ENCODE assay signal across 27 cellular contexts in the genomic region with DNA sequence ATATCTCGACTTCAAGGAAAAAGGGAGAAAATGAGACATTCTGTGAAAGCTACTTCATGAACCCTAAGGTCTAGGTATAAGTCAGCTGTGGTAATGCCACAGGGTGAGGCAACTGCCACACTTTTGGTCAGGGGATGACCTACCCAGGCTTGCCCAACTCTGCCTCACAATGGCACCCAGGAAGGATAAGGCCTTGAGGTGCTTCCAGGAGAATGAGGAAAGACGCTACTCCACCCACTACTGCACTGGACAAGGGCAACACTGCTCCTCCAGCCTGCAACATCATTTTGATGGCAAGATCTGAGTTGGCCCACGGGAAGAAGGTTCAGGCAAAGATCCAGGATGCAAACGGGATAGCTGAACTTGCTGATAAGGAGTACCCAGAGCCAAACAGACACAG. TPM values are rescaled to one million over a fixed set of nuclear protein-coding genes. Genes with fewer than 3 reads are reported as not detected.
DNase-seq lines count a peak whose midpoint lies in the region; ATAC-seq, FAIRE-seq and TF ChIP-seq lines count a peak whose summit lies in the region.
"Had no signal": no experiment of that assay in that cellular context is flagged by ENCODE, and none has a peak within 500 bp of the region (broad histone marks: within the 10 kb centered on the region; RNA-seq: fewer than 3 reads in every experiment).

No MANE protein-coding gene starts in this region.

- peaks cover 34 to 53% of the 10 kb centered on the region in 2 donors for H3K36me3 Mint-ChIP-seq in stimulated activated naive B cell treated with anti-CD40 and anti-IgM and Interleukin-4, amounts not matched to agents 10 μg/mL and 1 μg/mL and 100 μg/mL, for 72 hours

- no TSS peak for BruUV-seq in HepG2 (replicated peaks; lab: Mats Ljungman, UMichigan)

- DNase-seq in right lobe of liver (no peak), HepG2 (ENCODE audit: low spot score) (no peak), H1 (ENCODE audit: low read depth in 1 of 2, low spot score in 2 of 2) (no peak), psoas muscle (no peak), esophagus muscularis mucosa (ENCODE audit: extremely low spot score) (no peak), SHP77 treated with DMSO at 0.1 percent for 48 hours (lab: John Stamatoyannopoulos, UW) (no peak)
- DNase-seq in stimulated activated naive B cell treated with anti-CD40 and anti-IgM and Interleukin-4, amounts not matched to agents 10 μg/mL and 1 μg/mL and 100 μg/mL, for 72 hours, result no peak
- DNase-seq: 8988T; ACHN; AML-193; BE2C; CD4-positive, alpha-beta T cell; CD8-positive, alpha-beta memory T cell; DMS 273 treated with DMSO at 0.1 percent for 48 hours; DMS79; EL; GDM1; H7; HCEC 1CT had no signal

- FAIRE-seq in HepG2 (lab: Jason Lieb, UNC) (no peak), H1 (lab: Jason Lieb, UNC) (no peak)
- FAIRE-seq: A549, D721Med, GM12878, GM19239 had no signal

- intact Hi-C loops in right lobe of liver (cut with DNase I), result no loop called here
- intact Hi-C loops in HepG2 (cut with micrococcal nuclease; ENCODE audit: unreplicated experiment), result no loop called here
- intact Hi-C loops in psoas muscle (cut with DNase I), result no loop called here
- intact Hi-C loops in esophagus muscularis mucosa (cut with DNase I), result no loop called here

- H3K18ac ChIP-seq in H1 (ENCODE audit: extremely low read depth, low read length), result no peak overlapping the region

- no peaks in the 10 kb centered on the region for H3K79me1 ChIP-seq in H1 (ENCODE audit: low read depth, low read length)

- TF ChIP-seq POLR2A in right lobe of liver (IDR thresholded peaks at IDR 0.05) (no peak), HepG2 (IDR thresholded peaks at IDR 0.05; ENCODE audit: insufficient read depth in 1 of 2, low read depth in 2 of 2, low read length in 2 of 2) (no peak), H1 (IDR thresholded peaks at IDR 0.05; ENCODE audit: control extremely low read depth in 1 of 2, low read depth in 2 of 2, low read length in 2 of 2) (no peak), esophagus muscularis mucosa (IDR thresholded peaks at IDR 0.05; ENCODE audit: low read depth) (no peak)

- no peak overlapping the region for H3K23ac ChIP-seq in H1 (ENCODE audit: insufficient read length)

- no peak overlapping the region for H4K5ac ChIP-seq in H1 (ENCODE audit: insufficient read length, low read depth, low read length)

- H2AK5ac ChIP-seq in H1 (ENCODE audit: low read depth, low read length), result no peak overlapping the region

- 0 out of 2 replicates have a peak overlapping the region, but pooled peaks have one; percentile 8 for H2BK5ac ChIP-seq in H1 (ENCODE audit: low read depth, low read length)

- H3K4me1 Mint-ChIP-seq in stimulated activated naive B cell treated with anti-CD40 and anti-IgM and Interleukin-4, amounts not matched to agents 10 μg/mL and 1 μg/mL and 100 μg/mL, for 72 hours, result peaks cover 0 to 11% of the 10 kb centered on the region in 2 donors
- H3K4me1 Mint-ChIP-seq: CD14-positive monocyte, GM23338 had no signal

- H3K14ac ChIP-seq in H1 (ENCODE audit: insufficient read length), result no peak overlapping the region

- CTCF ChIA-PET in HepG2 (lab: Yijun Ruan, JAX; ENCODE audit: low intra/inter-chr PET ratio, low total read pairs), result no interaction called here
- CTCF ChIA-PET in H1 (lab: Charles Lee; ENCODE audit: partially characterized antibody), result interaction anchor here (0.9 kb wide), 1 partner anchor 44 kb away, joined by 3 read pairs; no protein-coding TSS in a partner anchor

- peaks cover 0 to 35% (median 7%) of the 10 kb centered on the region in 4 donors for H3K36me3 ChIP-seq in right lobe of liver
- H3K36me3 ChIP-seq in HepG2 (replicated peaks in 1 of 2; ENCODE audit: control insufficient read depth in 1 of 2, insufficient read depth in 2 of 2, low read length in 2 of 2), result peaks cover 18 to 56% of the 10 kb centered on the region in 2 experiments
- peaks cover 0 to 16% (median 0%) of the 10 kb centered on the region in 4 experiments; a peak in 3 of 8 replicates for H3K36me3 ChIP-seq in H1 (ENCODE audit: control insufficient read depth in 2 of 4, insufficient read depth in 4 of 4, low read length in 3 of 4)
- peaks cover 6 to 38% of the 10 kb centered on the region in 2 donors for H3K36me3 ChIP-seq in psoas muscle (ENCODE audit: insufficient read depth in 1 of 2, low read depth in 1 of 2)
- peaks cover 37 to 73% (median 67%) of the 10 kb centered on the region in 4 donors for H3K36me3 ChIP-seq in esophagus muscularis mucosa

- H3K4me3 ChIP-seq in right lobe of liver, result no peak overlapping the region
- no peak overlapping the region for H3K4me3 ChIP-seq in HepG2 (replicated peaks in 1 of 3; ENCODE audit: insufficient read depth in 1 of 3, low read depth in 2 of 3, low read length in 3 of 3)
- no peak overlapping the region for H3K4me3 ChIP-seq in H1 (ENCODE audit: extremely low read depth in 1 of 4, insufficient read depth in 2 of 4, low read depth in 3 of 4, low read length in 4 of 4)
- no peak overlapping the region for H3K4me3 ChIP-seq in psoas muscle
- no peak overlapping the region for H3K4me3 ChIP-seq in esophagus muscularis mucosa
- H3K4me3 ChIP-seq: A549; BLaER1 treated with 17β-estradiol and CSF1 and Interleukin-3, amounts not matched to agents 10 nM and 100 nM; GM12878; GM23338 had no signal

- H3K27ac Mint-ChIP-seq in stimulated activated naive B cell treated with anti-CD40 and anti-IgM and Interleukin-4, amounts not matched to agents 10 μg/mL and 1 μg/mL and 100 μg/mL, for 72 hours, result peak overlapping the region; percentile 9
- H3K27ac Mint-ChIP-seq: CD4-positive, alpha-beta T cell; GM23338 had no signal

- no peak overlapping the region for H3K9ac ChIP-seq in HepG2 (ENCODE audit: insufficient read depth, low read depth, low read length)
- no peak overlapping the region for H3K9ac ChIP-seq in H1 (replicated peaks in 1 of 4; ENCODE audit: extremely low read depth in 1 of 4, low read depth in 3 of 4, low read length in 3 of 4)
- H3K9ac ChIP-seq: BLaER1 treated with 17β-estradiol and CSF1 and Interleukin-3, amounts not matched to agents 10 nM and 100 nM had no signal

- no peak overlapping the region for H2AFZ ChIP-seq in HepG2 (ENCODE audit: low read length)
- no peak overlapping the region for H2AFZ ChIP-seq in H1 (ENCODE audit: low read length)
- H2AFZ ChIP-seq: GM23338 had no signal

- H3K4me1 ChIP-seq in right lobe of liver, result no peaks in the 10 kb centered on the region
- H3K4me1 ChIP-seq in HepG2 (ENCODE audit: insufficient read depth, low read length), result no peaks in the 10 kb centered on the region
- H3K4me1 ChIP-seq in H1 (replicated peaks in 1 of 4; ENCODE audit: control insufficient read depth in 3 of 4, insufficient read depth in 4 of 4, low read length in 3 of 4), result no peaks in the 10 kb centered on the region
- peaks cover 2% of the 10 kb centered on the region for H3K4me1 ChIP-seq in psoas muscle
- H3K4me1 ChIP-seq in esophagus muscularis mucosa, result no peaks in the 10 kb centered on the region
- H3K4me1 ChIP-seq: A549; BE2C; BLaER1 treated with 17β-estradiol and CSF1 and Interleukin-3, amounts not matched to agents 10 nM and 100 nM had no signal

- POLR2A ChIA-PET in HepG2 (lab: Yijun Ruan, JAX), result no interaction called here
- POLR2A ChIA-PET in H1 (lab: Charles Lee; ENCODE audit: partially characterized antibody), result interaction anchor here (1.9 kb wide), 1 partner anchor 10 kb away, joined by 5 read pairs; no protein-coding TSS in a partner anchor

- TF ChIP-seq CTCF in right lobe of liver (IDR thresholded peaks at IDR 0.05) (no peak), HepG2 (CRISPR knock-in tag; IDR thresholded peaks at IDR 0.05) (no peak), H1 (IDR thresholded peaks at IDR 0.05; ENCODE audit: control extremely low read depth in 1 of 3, insufficient read depth in 1 of 3, low read depth in 1 of 3, low read length in 3 of 3) (no peak), psoas muscle (IDR thresholded peaks at IDR 0.05) (no peak), esophagus muscularis mucosa (IDR thresholded peaks at IDR 0.05) (no peak)

- no peak overlapping the region for H4K91ac ChIP-seq in H1 (replicated peaks; ENCODE audit: insufficient read length, low read length)

- no peaks in the 10 kb centered on the region for H3K23me2 ChIP-seq in H1 (ENCODE audit: low read depth, low read length)

- TF ChIP-seq EP300 in HepG2 (IDR thresholded peaks at IDR 0.05; ENCODE audit: low read depth in 2 of 2, low read length in 2 of 2) (no peak), HepG2 (CRISPR knock-in tag; IDR thresholded peaks at IDR 0.05; ENCODE audit: borderline replicate concordance) (no peak), H1 (IDR thresholded peaks at IDR 0.05; ENCODE audit: borderline replicate concordance in 1 of 2, low read depth in 2 of 2, low read length in 2 of 2) (no peak), esophagus muscularis mucosa (IDR thresholded peaks at IDR 0.05) (no peak)

- no peaks in the 10 kb centered on the region for H3K79me2 ChIP-seq in HepG2 (ENCODE audit: insufficient read depth, low read length)
- no peaks in the 10 kb centered on the region for H3K79me2 ChIP-seq in H1 (ENCODE audit: control insufficient read depth in 1 of 2, insufficient read depth in 2 of 2, low read length in 2 of 2)

- no peaks in the 10 kb centered on the region for H3K9me3 Mint-ChIP-seq in stimulated activated naive B cell treated with anti-CD40 and anti-IgM and Interleukin-4, amounts not matched to agents 10 μg/mL and 1 μg/mL and 100 μg/mL, for 72 hours
- H3K9me3 Mint-ChIP-seq: CD14-positive monocyte; CD4-positive, alpha-beta T cell; CD8-positive, alpha-beta memory T cell; GM23338 had no signal

- no peak overlapping the region for H2BK15ac ChIP-seq in H1 (ENCODE audit: low read length)

- H4K20me1 ChIP-seq in HepG2 (ENCODE audit: insufficient read depth, low read length), result no peaks in the 10 kb centered on the region
- peaks cover 0 to 2% of the 10 kb centered on the region in 2 experiments for H4K20me1 ChIP-seq in H1 (replicated peaks in 1 of 2; ENCODE audit: control insufficient read depth in 1 of 2, insufficient read depth in 2 of 2, low read length in 2 of 2)

- no peak overlapping the region for H3K56ac ChIP-seq in H1 (replicated peaks; ENCODE audit: insufficient read length, low read depth, low read length)

- no peak overlapping the region for H3K4ac ChIP-seq in H1 (replicated peaks; ENCODE audit: insufficient read length, low read depth, low read length)

- no peak overlapping the region for H3K4me2 ChIP-seq in HepG2 (ENCODE audit: low read depth, low read length)
- H3K4me2 ChIP-seq in H1 (ENCODE audit: insufficient read depth in 1 of 2, low read depth in 2 of 2, low read length in 2 of 2), result no peak overlapping the region
- H3K4me2 ChIP-seq: A549; BLaER1 treated with 17β-estradiol and CSF1 and Interleukin-3, amounts not matched to agents 10 nM and 100 nM; GM23338 had no signal

- no peaks in the 10 kb centered on the region for H3K27me3 ChIP-seq in right lobe of liver
- H3K27me3 ChIP-seq in HepG2 (ENCODE audit: control insufficient read depth in 1 of 2, insufficient read depth in 2 of 2, low read length in 2 of 2), result no peaks in the 10 kb centered on the region
- no peaks in the 10 kb centered on the region for H3K27me3 ChIP-seq in H1 (replicated peaks in 1 of 4; ENCODE audit: control insufficient read depth in 3 of 4, extremely low read depth in 1 of 4, insufficient read depth in 3 of 4, low read length in 3 of 4)
- H3K27me3 ChIP-seq in psoas muscle (ENCODE audit: insufficient read depth in 3 of 3, low read length in 2 of 3), result no peaks in the 10 kb centered on the region
- H3K27me3 ChIP-seq in esophagus muscularis mucosa, result no peaks in the 10 kb centered on the region
- H3K27me3 ChIP-seq: BE2C; BLaER1 treated with 17β-estradiol and CSF1 and Interleukin-3, amounts not matched to agents 10 nM and 100 nM had no signal

- ATAC-seq in right lobe of liver, result peak in 3 of 4 donors; percentile 20 to 68 (median 28)
- ATAC-seq in HepG2, result no peak
- peak; percentile 33 to 86 (median 67) for ATAC-seq in psoas muscle
- no peak for ATAC-seq in stimulated activated naive B cell treated with anti-CD40 and anti-IgM and Interleukin-4, amounts not matched to agents 10 μg/mL and 1 μg/mL and 100 μg/mL, for 72 hours (replicated peaks)
- no peak for ATAC-seq in HG03460 (IDR thresholded peaks at IDR 0.05; ENCODE audit: unreplicated experiment)
- ATAC-seq: A549, GM12878, GM23338 had no signal

- no peak overlapping the region for H2BK120ac ChIP-seq in H1 (replicated peaks; ENCODE audit: low read depth, low read length)

- no peak for TF ChIP-seq RAD21 in HepG2 (CRISPR knock-in tag; IDR thresholded peaks at IDR 0.05)
- no peak for TF ChIP-seq RAD21 in H1 (IDR thresholded peaks at IDR 0.05 in 1 of 2, conservative IDR thresholded peaks at IDR 0.05 in 1 of 2; ENCODE audit: low read depth in 2 of 2, low read length in 2 of 2)

- 60% methylated on average over 1 of the region's 4 CpGs for WGBS in right lobe of liver (ENCODE audit: insufficient coverage, low coverage, low lambda C conversion rate, missing lambda C conversion rate)
- 94% methylated on average over 4 of the region's 4 CpGs for WGBS in HepG2 (ENCODE audit: low lambda C conversion rate)
- WGBS in H1 (ENCODE audit: extremely low coverage in 1 of 2, insufficient coverage in 1 of 2, insufficient read length in 1 of 2, insufficient replicate concordance in 2 of 2, low coverage in 1 of 2, low lambda C conversion rate in 2 of 2, missing lambda C conversion rate in 1 of 2), 2 experiments, result 91% methylated on average over 4 of the region's 4 CpGs; no CpG with 5 or more reads in 1 of the 2 experiments
- WGBS in psoas muscle, 3 donors, result 71 to 82% (median 80%) methylated on average over 4 of the region's 4 CpGs
- WGBS in esophagus muscularis mucosa, result 90% methylated on average over 3 of the region's 4 CpGs

- no peak overlapping the region for H2BK20ac ChIP-seq in H1 (ENCODE audit: low read length)

- in situ Hi-C loops in HepG2 (cut with HindIII; ENCODE audit: extremely low pct_ligation_motif_present, low pct_unique_long_range_greater_than_20kb), result no loop called here

- H4K8ac ChIP-seq in H1 (ENCODE audit: extremely low read depth, insufficient read depth, low read length), result peak overlapping the region; percentile 11; the same call in 1 of the 2 replicates

- H3K9me3 ChIP-seq in right lobe of liver (no peaks in the 10 kb centered on the region), HepG2 (ENCODE audit: low read length) (no peaks in the 10 kb centered on the region), H1 (ENCODE audit: insufficient read depth in 2 of 2, low read depth in 1 of 2, low read length in 1 of 2) (no peaks in the 10 kb centered on the region), psoas muscle (no peaks in the 10 kb centered on the region), esophagus muscularis mucosa (no peaks in the 10 kb centered on the region)
- H3K9me3 ChIP-seq: A549; BE2C; BLaER1 treated with 17β-estradiol and CSF1 and Interleukin-3, amounts not matched to agents 10 nM and 100 nM had no signal

- no peaks in the 10 kb centered on the region for H3K27me3 Mint-ChIP-seq in stimulated activated naive B cell treated with anti-CD40 and anti-IgM and Interleukin-4, amounts not matched to agents 10 μg/mL and 1 μg/mL and 100 μg/mL, for 72 hours
- H3K27me3 Mint-ChIP-seq: CD4-positive, alpha-beta T cell; CD8-positive, alpha-beta memory T cell had no signal

- H3K27ac ChIP-seq in right lobe of liver, result no peak overlapping the region
- no peak overlapping the region for H3K27ac ChIP-seq in HepG2 (ENCODE audit: extremely low read length, insufficient read depth, low read length)
- no peak overlapping the region for H3K27ac ChIP-seq in H1 (ENCODE audit: low read depth, low read length)
- no peak overlapping the region for H3K27ac ChIP-seq in psoas muscle
- no peak overlapping the region for H3K27ac ChIP-seq in esophagus muscularis mucosa (replicated peaks in 1 of 4)
- H3K27ac ChIP-seq: A549; BLaER1 treated with 17β-estradiol and CSF1 and Interleukin-3, amounts not matched to agents 10 nM and 100 nM had no signal

- H3K4me3 Mint-ChIP-seq in stimulated activated naive B cell treated with anti-CD40 and anti-IgM and Interleukin-4, amounts not matched to agents 10 μg/mL and 1 μg/mL and 100 μg/mL, for 72 hours, result no peak overlapping the region
- H3K4me3 Mint-ChIP-seq: CD14-positive monocyte; CD4-positive, alpha-beta T cell; CD8-positive, alpha-beta memory T cell; GM23338 had no signal

- no peak overlapping the region for H2BK12ac ChIP-seq in H1 (ENCODE audit: low read depth, low read length)

RNA-seq across cellular contexts. Expression of a gene that starts 22.0 kb away (rescaled TPM):
- total RNA-seq in right lobe of liver, result 10 to 100 TPM; 19.7 to 39.7 (median 24.6) TPM
- total RNA-seq in HepG2 (2016; rRNA removed; fragmentation: Illumina TruSeq; extraction: Trizol), result 17.2 and 17.6 TPM in 2 replicates
- total RNA-seq in HepG2 (2016; cell fraction: cytosol; rRNA removed; fragmentation: Illumina TruSeq; extraction: Trizol; ENCODE audit: low read depth), result 5.6 and 6.5 TPM in 2 replicates
- total RNA-seq in HepG2 (2016; cell fraction: insoluble cytoplasmic fraction; rRNA removed; fragmentation: Illumina TruSeq; extraction: Trizol), result 15.5 and 19.1 TPM in 2 replicates
- total RNA-seq in HepG2 (2016; cell fraction: membrane; rRNA removed; fragmentation: Illumina TruSeq; extraction: Trizol), result 13.6 and 15.8 TPM in 2 replicates
- total RNA-seq in HepG2 (2016; cell fraction: nucleus; rRNA removed; fragmentation: Illumina TruSeq; extraction: Trizol), result 9.0 and 12.8 TPM in 2 replicates
- polyA plus RNA-seq in HepG2 (2011; rRNA removed), result 11.1 and 12.8 TPM in 2 replicates
- polyA plus RNA-seq in HepG2 (2011; cell fraction: cytosol; rRNA removed), result 11.1 and 12.3 TPM in 2 replicates
- 8.1 and 9.3 TPM in 2 replicates for polyA plus RNA-seq in HepG2 (2011; cell fraction: nucleus; rRNA removed)
- 7.0 and 7.9 TPM in 2 replicates for polyA plus RNA-seq in HepG2 (2012)
- 2.9 and 5.2 TPM in 2 replicates for polyA plus RNA-seq in HepG2 (2016; cell fraction: cytosol; fragmentation: Illumina TruSeq; extraction: Trizol; ENCODE audit: low read depth)
- 12.7 and 14.1 TPM in 2 replicates for polyA plus RNA-seq in HepG2 (2016; cell fraction: insoluble cytoplasmic fraction; fragmentation: Illumina TruSeq; extraction: Trizol; ENCODE audit: low read depth)
- polyA plus RNA-seq in HepG2 (2016; cell fraction: membrane; fragmentation: Illumina TruSeq; extraction: Trizol; ENCODE audit: low read depth), result 8.7 and 9.6 TPM in 2 replicates
- polyA plus RNA-seq in HepG2 (2016; cell fraction: nucleus; fragmentation: Illumina TruSeq; extraction: Trizol; ENCODE audit: insufficient read depth, low read depth), result 18.9 and 20.0 TPM in 2 replicates
- polyA minus RNA-seq in HepG2 (2011; rRNA and poly(A)+ RNA removed; ENCODE audit: low replicate concordance), result 26.4 and 27.3 TPM in 2 replicates
- 6.1 and 9.6 TPM in 2 replicates for polyA minus RNA-seq in HepG2 (2011; cell fraction: cytosol; rRNA and poly(A)+ RNA removed)
- polyA minus RNA-seq in HepG2 (2011; cell fraction: nucleus; rRNA and poly(A)+ RNA removed), result 8.1 and 8.8 TPM in 2 replicates
- total RNA-seq in H1 (2021; fragmentation: NEBNext Ultra II Directional; extraction: Animal tissue kit (Norgen Biotek cat#: 25700)), result 33.2 and 35.4 TPM in 2 replicates
- 21.4 and 24.5 TPM in 2 replicates for polyA plus RNA-seq in H1 (2011; rRNA removed)
- polyA plus RNA-seq in H1 (2011; cell fraction: cytosol; rRNA removed), result 24.8 TPM
- 23.9 TPM for polyA plus RNA-seq in H1 (2011; cell fraction: nucleus; rRNA removed)
- polyA plus RNA-seq in H1 (2012, experiment 1 of 2), result 24.6 to 30.0 TPM (median 28.6 TPM) in 4 replicates
- 19.7 TPM for polyA plus RNA-seq in H1 (2012, experiment 2 of 2)
- polyA plus RNA-seq in H1 (2013, experiment 1 of 2), result 18.1 TPM
- polyA plus RNA-seq in H1 (2013, experiment 2 of 2), result 17.9 TPM
- polyA minus RNA-seq in H1 (2011; rRNA and poly(A)+ RNA removed), result 24.8 and 31.2 TPM in 2 replicates
- polyA minus RNA-seq in H1 (2011; cell fraction: cytosol; rRNA and poly(A)+ RNA removed), result 20.7 TPM
- 16.6 TPM for polyA minus RNA-seq in H1 (2011; cell fraction: nucleus; rRNA and poly(A)+ RNA removed)
- total RNA-seq in psoas muscle, result 10 to 100 TPM in 1 of 4 donors, 1 to 10 TPM in 3; 8.0 to 11.3 (median 9.0) TPM
- 10 to 100 TPM; 12.2 to 17.3 (median 17.0) TPM for polyA plus RNA-seq in psoas muscle
- 10 to 100 TPM in 3 of 4 donors, 1 to 10 TPM in 1; 9.1 to 24.2 (median 20.8) TPM for total RNA-seq in esophagus muscularis mucosa

Comparison
In these comparisons a context has a peak if more than half of its experiments do, and no peak if none do; other contexts are left out.
1. ATAC-seq: peak in right lobe of liver (3 of 4) and psoas muscle (4 of 4); none in HepG2 (single experiment), stimulated activated naive B cell treated with anti-CD40 and anti-IgM and Interleukin-4, amounts not matched to agents 10 μg/mL and 1 μg/mL and 100 μg/mL, for 72 hours (0 of 2) and HG03460 (single experiment).